ENCODE assay signal across 1 cellular context in genomic region chr20:64107736-64108457, GRCh38.
TF ChIP-seq lines count a peak whose summit lies in the region.

No MANE protein-coding gene starts in this region.

TF ChIP-seq in GM23338, 12 proteins besides CTCF, POLR2A, EP300 and RAD21 (continued from another document):
- no peak for TF ChIP-seq ZNF462 (CRISPR knock-in tag; IDR thresholded peaks at IDR 0.05)
- TF ChIP-seq EZH2 (IDR thresholded peaks at IDR 0.05; ENCODE audit: low read depth, unreplicated experiment) = no peak
- TF ChIP-seq STAT1 (IDR thresholded peaks at IDR 0.05; ENCODE audit: unreplicated experiment) = no peak
- TF ChIP-seq ETS1 (IDR thresholded peaks at IDR 0.05) = no peak
- no peak for TF ChIP-seq REST (IDR thresholded peaks at IDR 0.05; ENCODE audit: unreplicated experiment)
